Comparison of ENCODE assay signal across 23 cellular contexts in the genomic region with DNA sequence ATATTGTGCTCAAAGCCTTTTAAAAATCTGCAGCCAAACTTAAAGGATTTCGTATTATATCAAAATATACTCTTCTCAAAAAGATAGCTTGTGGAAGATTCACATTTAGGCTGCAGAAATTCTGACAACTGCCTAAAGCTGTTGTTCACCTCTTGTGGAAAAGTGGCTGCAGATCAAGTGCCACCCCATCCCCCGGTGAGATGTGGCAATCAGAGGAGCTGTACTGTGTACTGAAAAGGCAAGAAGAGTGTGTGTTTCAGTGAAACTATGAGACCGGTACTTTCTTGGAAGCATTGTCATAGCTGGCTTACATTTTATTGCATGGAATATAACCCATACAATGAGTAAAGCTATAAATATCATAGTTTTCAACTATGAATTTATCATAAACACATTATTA.
DNase-seq lines count a peak whose midpoint lies in the region; ATAC-seq and TF ChIP-seq lines count a peak whose summit lies in the region.
"Had no signal": no experiment of that assay in that cellular context is flagged by ENCODE, and none has a peak within 500 bp of the region (broad histone marks: within the 10 kb centered on the region; RNA-seq: fewer than 3 reads in every experiment).

No MANE protein-coding gene starts in this region.

- H3K36me3 ChIP-seq in mammary epithelial cell (ENCODE audit: insufficient read depth, low read length): no peaks in the 10 kb centered on the region
- H3K36me3 ChIP-seq in upper lobe of right lung: no peaks in the 10 kb centered on the region

- H3K36me3 Mint-ChIP-seq in MCF 10A (ENCODE audit: insufficient read depth, unreplicated experiment): no peaks in the 10 kb centered on the region
- H3K36me3 Mint-ChIP-seq: CD8-positive, alpha-beta T cell had no signal

- H4K20me1 ChIP-seq in mammary epithelial cell (ENCODE audit: insufficient read depth, low read length): no peaks in the 10 kb centered on the region

- no peak overlapping the region for H3K4me3 Mint-ChIP-seq in MCF 10A (ENCODE audit: unreplicated experiment)
- H3K4me3 Mint-ChIP-seq: CD8-positive, alpha-beta T cell had no signal

- ATAC-seq in upper lobe of right lung (peak; percentile 54), HG02973 (IDR thresholded peaks at IDR 0.05; ENCODE audit: unreplicated experiment) (no peak)
- ATAC-seq: CD8-positive, alpha-beta T cell; K562 had no signal

- H3K27me3 Mint-ChIP-seq in MCF 10A (ENCODE audit: insufficient read depth, unreplicated experiment): no peaks in the 10 kb centered on the region

- H3K79me2 ChIP-seq in mammary epithelial cell (ENCODE audit: insufficient read depth, low read length): no peaks in the 10 kb centered on the region

- H3K9me3 ChIP-seq in mammary epithelial cell (replicated peaks; ENCODE audit: insufficient read depth, low read length): no peaks in the 10 kb centered on the region
- no peaks in the 10 kb centered on the region for H3K9me3 ChIP-seq in upper lobe of right lung

- DNase-seq in MCF 10A (ENCODE audit: unreplicated experiment): peak; percentile 8
- no peak for DNase-seq in mammary epithelial cell
- peak; percentile 16 for DNase-seq in dedifferentiated amniotic fluid mesenchymal stem cell (ENCODE audit: extremely low spot score)
- DNase-seq in iris pigment epithelial cell (ENCODE audit: low read depth): peak; percentile 43
- DNase-seq in upper lobe of right lung: no peak
- no peak for DNase-seq in activated CD4-positive, CD25-positive, alpha-beta regulatory T cell treated with anti-CD3 and anti-CD28 coated beads, Interleukin-2, amount 50 U/mL, for 72 hours
- no peak for DNase-seq in Kasumi-1 (lab: John Stamatoyannopoulos, UW)
- DNase-seq: AML-193; Calu3; CD8-positive, alpha-beta T cell; DMS153; GF-D8; NCI-H1092 treated with DMSO at 0.1 percent for 48 hours; NCI-H146; NCI-H2029; NCI-H2171; NCI-H345; NCI-H524; NCI-H774; SHP77 treated with DMSO at 0.1 percent for 48 hours had no signal

- no peak overlapping the region for H3K9ac ChIP-seq in mammary epithelial cell (ENCODE audit: insufficient read depth, low read length)

- H3K4me2 ChIP-seq in mammary epithelial cell (ENCODE audit: insufficient read depth, low read depth, low read length): no peak overlapping the region

- H3K27ac ChIP-seq in mammary epithelial cell (ENCODE audit: insufficient read depth, low read depth, low read length): no peak overlapping the region
- H3K27ac ChIP-seq in upper lobe of right lung: no peak overlapping the region
- H3K27ac ChIP-seq: SK-N-MC had no signal

- no peaks in the 10 kb centered on the region for H3K27me3 ChIP-seq in mammary epithelial cell (ENCODE audit: insufficient read depth, low read length)
- no peaks in the 10 kb centered on the region for H3K27me3 ChIP-seq in upper lobe of right lung

- H2AFZ ChIP-seq in mammary epithelial cell (ENCODE audit: low read depth, low read length): no peak overlapping the region

- no peaks in the 10 kb centered on the region for H3K9me3 Mint-ChIP-seq in MCF 10A (ENCODE audit: unreplicated experiment)

- dilution Hi-C loops in mammary epithelial cell (cut with HindIII; ENCODE audit: low sequenced_read_pairs): no loop called here

- no peak overlapping the region for H3K4me3 ChIP-seq in mammary epithelial cell (replicated peaks in 1 of 3; ENCODE audit: insufficient read depth in 1 of 3, low read depth in 2 of 3, low read length in 3 of 3)
- H3K4me3 ChIP-seq in upper lobe of right lung: no peak overlapping the region
- H3K4me3 ChIP-seq: K562, SK-N-MC had no signal

- H3K4me1 ChIP-seq in mammary epithelial cell (ENCODE audit: insufficient read depth, low read length) (peaks cover 14% of the 10 kb centered on the region), upper lobe of right lung (no peaks in the 10 kb centered on the region)

- BruUV-seq in MCF 10A (replicated peaks; lab: Mats Ljungman, UMichigan): no TSS peak
- no TSS peak for BruUV-seq in mammary epithelial cell (replicated peaks; lab: Mats Ljungman, UMichigan)

- H3K27ac Mint-ChIP-seq in MCF 10A (ENCODE audit: low read depth, unreplicated experiment): no peak overlapping the region
- H3K27ac Mint-ChIP-seq: CD8-positive, alpha-beta T cell had no signal

- no peak for TF ChIP-seq CTCF in MCF 10A (IDR thresholded peaks at IDR 0.05; ENCODE audit: unreplicated experiment)
- TF ChIP-seq CTCF in mammary epithelial cell (conservative IDR thresholded peaks at IDR 0.05 in 1 of 2, IDR thresholded peaks at IDR 0.05 in 1 of 2; ENCODE audit: extremely low read depth in 1 of 2, insufficient read depth in 1 of 2, low read depth in 1 of 2, low read length in 2 of 2): no peak
- TF ChIP-seq CTCF in upper lobe of right lung (IDR thresholded peaks at IDR 0.05): no peak

- in situ Hi-C loops in mammary epithelial cell (cut with MboI; ENCODE audit: low sequenced_read_pairs in 2 of 2): no loop called here

- H3K4me1 Mint-ChIP-seq in MCF 10A (ENCODE audit: insufficient read depth, unreplicated experiment): peaks cover 2% of the 10 kb centered on the region

- WGBS in mammary epithelial cell (ENCODE audit: low coverage, missing lambda C conversion rate): 61% methylated on average over 3 of the region's 3 CpGs

- POLR2A ChIA-PET in MCF 10A (lab: Yijun Ruan, JAX): interaction anchor here (0.7 kb wide), 1 partner anchor 22 kb away, joined by 4 read pairs; no protein-coding TSS in a partner anchor

- intact Hi-C loops in MCF 10A (cut with micrococcal nuclease) (no loop called here), mammary epithelial cell (cut with micrococcal nuclease) (no loop called here), upper lobe of right lung (cut with DNase I) (no loop called here)

- CTCF ChIA-PET in MCF 10A (lab: Yijun Ruan, JAX) (no interaction called here), mammary epithelial cell (lab: Charles Lee; ENCODE audit: low non-redundant PET) (interaction anchor here (0.6 kb wide), 1 partner anchor 76 kb away, joined by 3 read pairs; no protein-coding TSS in a partner anchor)

Comparison
In these comparisons a context has a peak if more than half of its experiments do, and no peak if none do; other contexts are left out.
1. DNase-seq: peak in MCF 10A (single experiment), dedifferentiated amniotic fluid mesenchymal stem cell (single experiment) and iris pigment epithelial cell (single experiment); none in mammary epithelial cell (single experiment), upper lobe of right lung (single experiment), activated CD4-positive, CD25-positive, alpha-beta regulatory T cell treated with anti-CD3 and anti-CD28 coated beads, Interleukin-2, amount 50 U/mL, for 72 hours (single experiment) and Kasumi-1 (0 of 2).